ENCODE assay signal across 1 cellular context in genomic region chr16:79253100-79253631, GRCh38.
TF ChIP-seq lines count a peak whose summit lies in the region.

No MANE protein-coding gene starts in this region.

TF ChIP-seq in liver, 16 proteins besides CTCF, POLR2A, EP300 and RAD21 (continued from another document):
- TF ChIP-seq JUND (IDR thresholded peaks at IDR 0.05) (peak; percentile 57 to 74), RXRA (IDR thresholded peaks at IDR 0.05) (peak; percentile 82 to 90), ATF3 (IDR thresholded peaks at IDR 0.05) (peak; percentile 45)
